ENCODE assay signal across 13 cellular contexts in the genomic region with DNA sequence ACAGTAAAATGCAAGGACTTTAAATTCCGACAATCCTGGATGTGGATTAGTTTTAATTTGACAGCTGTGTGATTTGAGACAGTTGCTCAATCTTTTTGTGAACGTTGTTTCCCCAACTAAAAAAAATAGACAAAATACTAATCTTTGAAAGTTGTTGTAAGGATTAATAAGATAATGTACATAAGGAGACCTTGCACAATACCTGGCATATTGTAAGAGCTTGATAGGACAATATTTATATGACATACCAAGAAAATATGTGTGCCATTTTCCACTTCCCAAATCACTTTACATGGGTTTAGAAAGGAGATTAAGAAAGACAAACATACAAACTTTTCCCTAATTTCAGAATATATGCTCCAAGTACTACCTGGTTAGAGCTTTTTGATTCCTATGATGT.
"Had no signal": no experiment of that assay in that cellular context is flagged by ENCODE, and none has a peak within 500 bp of the region (broad histone marks: within the 10 kb centered on the region; RNA-seq: fewer than 3 reads in every experiment).

No MANE protein-coding gene starts in this region.

- H3K4me3 ChIP-seq: coronary artery, transverse colon, uterus had no signal

- DNase-seq: activated CD4-positive, alpha-beta memory T cell treated with anti-CD3 and anti-CD28 coated beads for 36 hours; activated naive CD8-positive, alpha-beta T cell treated with anti-CD3 and anti-CD28 coated beads, Interleukin-2, amount 10 ng/mL, durations not matched to agents 7 days and 5 days; activated T-cell treated with anti-CD3 and anti-CD28 coated beads for 4 hours; brain microvascular endothelial cell; natural killer cell; stimulated activated CD4-positive, alpha-beta T cell treated with anti-CD3 and anti-CD28 coated beads, Interleukin-12 subunit alpha, Interleukin-12 subunit beta, amount 100 ng/mL, for 4 hours; stimulated activated CD4-positive, alpha-beta T cell treated with anti-CD3 and anti-CD28 coated beads, Interleukin-1b, Interleukin-23, amount 100 ng/mL, for 48 hours; stimulated activated naive CD8-positive, alpha-beta T cell treated with anti-CD3 and anti-CD28 coated beads, Interleukin-15, Interleukin-2, amounts not matched to agents 100 U/mL and 50 U/mL, for 24 hours; SW 1271; T-helper 2 cell; transverse colon; uterus had no signal

- H3K9me3 ChIP-seq: transverse colon, uterus had no signal

- H3K36me3 ChIP-seq: brain microvascular endothelial cell, transverse colon, uterus had no signal

- H3K27ac ChIP-seq: brain microvascular endothelial cell, coronary artery, transverse colon, uterus had no signal

- ATAC-seq: natural killer cell; stimulated activated naive CD8-positive, alpha-beta T cell treated with anti-CD3 and anti-CD28 coated beads, Interleukin-15, Interleukin-2, amounts not matched to agents 100 U/mL and 50 U/mL, for 24 hours had no signal

- H3K27me3 ChIP-seq: brain microvascular endothelial cell, transverse colon, uterus had no signal

- H3K4me1 ChIP-seq: uterus had no signal
